In the genomic region with DNA sequence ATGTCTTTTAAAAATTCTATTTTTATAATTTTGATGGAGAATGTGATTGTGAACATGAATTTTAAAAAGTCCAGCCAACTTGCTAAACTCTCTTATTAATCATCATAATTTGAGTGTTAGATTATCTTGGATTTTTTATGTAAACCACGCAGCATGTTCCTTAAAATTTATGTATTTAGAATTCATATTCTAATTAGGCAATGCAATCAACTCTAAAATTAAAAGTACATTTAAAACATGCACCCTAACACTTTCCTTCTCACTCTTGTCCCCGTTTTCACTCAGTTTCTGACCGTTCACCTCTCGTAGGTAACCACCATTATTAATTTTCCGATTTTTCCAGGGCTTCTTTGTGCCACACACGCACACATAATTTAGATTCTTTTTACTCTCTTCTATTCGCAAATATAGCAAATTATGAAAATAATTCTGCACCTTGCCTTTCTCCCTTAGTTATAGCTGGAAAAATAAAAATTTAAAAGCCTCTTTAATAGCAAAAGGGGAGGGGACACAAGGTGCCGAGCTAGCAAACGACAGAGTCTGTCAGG, we compare ENCODE assay signal across 8 cellular contexts. TPM values are rescaled to one million over a fixed set of nuclear protein-coding genes. Genes with fewer than 3 reads are reported as not detected.
DNase-seq lines count a peak whose midpoint lies in the region; ATAC-seq and TF ChIP-seq lines count a peak whose summit lies in the region.

No MANE protein-coding gene starts in this region.

- no peaks in the 10 kb centered on the region for H3K9me3 ChIP-seq in SK-N-SH
- H3K9me3 ChIP-seq in left ventricle myocardium inferior (replicated peaks), result no peaks in the 10 kb centered on the region

- TF ChIP-seq RAD21 in SK-N-SH (IDR thresholded peaks at IDR 0.05; ENCODE audit: low read length), result no peak

- H3K36me3 Mint-ChIP-seq in T-helper 1 cell treated with Interleukin-12 subunit alpha and Interleukin-12 subunit beta and Interleukin-4 antibody, amounts not matched to agents 30 μg/mL and 1 μg/mL, for 36 hours (ENCODE audit: low read depth), result peaks cover 10% of the 10 kb centered on the region
- peaks cover 18% of the 10 kb centered on the region for H3K36me3 Mint-ChIP-seq in stimulated activated memory B cell treated with anti-CD40 and anti-IgM and Interleukin-4, amounts not matched to agents 10 μg/mL and 1 μg/mL and 100 μg/mL, for 72 hours

- CTCF ChIA-PET in SK-N-SH (lab: Yijun Ruan, JAX), result interaction anchor here (0.7 to 1.5 kb wide), 2 partner anchors 12 to 193 kb away, joined by 3 to 4 read pairs; no protein-coding TSS in a partner anchor

- H3K27me3 Mint-ChIP-seq in T-helper 1 cell treated with Interleukin-12 subunit alpha and Interleukin-12 subunit beta and Interleukin-4 antibody, amounts not matched to agents 30 μg/mL and 1 μg/mL, for 36 hours (ENCODE audit: low read depth), result peaks cover 32% of the 10 kb centered on the region
- peaks cover 10% of the 10 kb centered on the region for H3K27me3 Mint-ChIP-seq in stimulated activated memory B cell treated with anti-CD40 and anti-IgM and Interleukin-4, amounts not matched to agents 10 μg/mL and 1 μg/mL and 100 μg/mL, for 72 hours

- DNase-seq in T-helper 1 cell (no peak), SK-N-SH (no peak), left ventricle myocardium inferior (no peak), amygdala (lab: John Stamatoyannopoulos, UW) (no peak), GM10266 (ENCODE audit: extremely low spot score) (no peak), NCI-H2196 (lab: John Stamatoyannopoulos, UW; ENCODE audit: unreplicated experiment) (no peak)

- H3K4me3 ChIP-seq in SK-N-SH (ENCODE audit: low read depth in 2 of 2, low read length in 1 of 2), result peak overlapping the region; percentile 89 to 92
- H3K4me3 ChIP-seq in left ventricle myocardium inferior, result peak overlapping the region; percentile 82

- no peaks in the 10 kb centered on the region for H3K9me2 ChIP-seq in SK-N-SH

- H3K4me2 ChIP-seq in SK-N-SH, result peak overlapping the region; percentile 76

- H3K27ac Mint-ChIP-seq in T-helper 1 cell treated with Interleukin-12 subunit alpha and Interleukin-12 subunit beta and Interleukin-4 antibody, amounts not matched to agents 30 μg/mL and 1 μg/mL, for 36 hours, result peak overlapping the region; percentile 92
- H3K27ac Mint-ChIP-seq in stimulated activated memory B cell treated with anti-CD40 and anti-IgM and Interleukin-4, amounts not matched to agents 10 μg/mL and 1 μg/mL and 100 μg/mL, for 72 hours, result peak overlapping the region; percentile 98

- POLR2A ChIA-PET in SK-N-SH (lab: Yijun Ruan, JAX), result interaction anchor here (0.9 to 1.4 kb wide), 5 partner anchors 9 to 208 kb away, joined by 3 to 10 read pairs (median 5); partner anchors contain the start of genes PGBD1, ZKSCAN8 and ZSCAN26

- H3K9me3 Mint-ChIP-seq in T-helper 1 cell treated with Interleukin-12 subunit alpha and Interleukin-12 subunit beta and Interleukin-4 antibody, amounts not matched to agents 30 μg/mL and 1 μg/mL, for 36 hours, result no peaks in the 10 kb centered on the region
- peaks cover 2% of the 10 kb centered on the region for H3K9me3 Mint-ChIP-seq in stimulated activated memory B cell treated with anti-CD40 and anti-IgM and Interleukin-4, amounts not matched to agents 10 μg/mL and 1 μg/mL and 100 μg/mL, for 72 hours

- peaks cover 4% of the 10 kb centered on the region for H3F3A ChIP-seq in SK-N-SH (replicated peaks; ENCODE audit: insufficient read depth)

- peak overlapping the region; percentile 96 for H3K4me3 Mint-ChIP-seq in T-helper 1 cell treated with Interleukin-12 subunit alpha and Interleukin-12 subunit beta and Interleukin-4 antibody, amounts not matched to agents 30 μg/mL and 1 μg/mL, for 36 hours
- peak overlapping the region; percentile 99 for H3K4me3 Mint-ChIP-seq in stimulated activated memory B cell treated with anti-CD40 and anti-IgM and Interleukin-4, amounts not matched to agents 10 μg/mL and 1 μg/mL and 100 μg/mL, for 72 hours

- no peak for ATAC-seq in stimulated activated memory B cell treated with anti-CD40 and anti-IgM and Interleukin-4, amounts not matched to agents 10 μg/mL and 1 μg/mL and 100 μg/mL, for 72 hours

- H3K4me1 ChIP-seq in SK-N-SH (ENCODE audit: control insufficient read depth in 1 of 2, insufficient read depth in 2 of 2, low read depth in 1 of 2, low read length in 1 of 2), result peaks cover 0 to 6% of the 10 kb centered on the region in 2 experiments; a peak in 3 of 4 replicates
- H3K4me1 ChIP-seq in left ventricle myocardium inferior, result peaks cover 38% of the 10 kb centered on the region

- peak overlapping the region; percentile 98 for H2AFZ ChIP-seq in SK-N-SH (ENCODE audit: low read depth)

- H3K4me1 Mint-ChIP-seq in T-helper 1 cell treated with Interleukin-12 subunit alpha and Interleukin-12 subunit beta and Interleukin-4 antibody, amounts not matched to agents 30 μg/mL and 1 μg/mL, for 36 hours (ENCODE audit: low read depth), result peaks cover 26% of the 10 kb centered on the region
- peaks cover 33% of the 10 kb centered on the region for H3K4me1 Mint-ChIP-seq in stimulated activated memory B cell treated with anti-CD40 and anti-IgM and Interleukin-4, amounts not matched to agents 10 μg/mL and 1 μg/mL and 100 μg/mL, for 72 hours

- TF ChIP-seq EP300 in SK-N-SH (IDR thresholded peaks at IDR 0.05; ENCODE audit: borderline replicate concordance in 1 of 2, low read depth in 1 of 2, low read length in 1 of 2), result no peak

- peak overlapping the region; percentile 73; the same call in 1 of the 2 replicates for H3K9ac ChIP-seq in SK-N-SH

- H3K27me3 ChIP-seq in SK-N-SH (ENCODE audit: insufficient read depth), result peaks cover 6% of the 10 kb centered on the region; the same call in 1 of the 2 replicates
- H3K27me3 ChIP-seq in left ventricle myocardium inferior (ENCODE audit: low read depth), result no peaks in the 10 kb centered on the region

- no peak for TF ChIP-seq CTCF in SK-N-SH (IDR thresholded peaks at IDR 0.05)
- no peak for TF ChIP-seq CTCF in left ventricle myocardium inferior (IDR thresholded peaks at IDR 0.05; ENCODE audit: borderline replicate concordance)
- no peak for TF ChIP-seq CTCF in GM10266 (IDR thresholded peaks at IDR 0.05; ENCODE audit: control insufficient read depth, insufficient read depth, low read depth, missing control alignments)

- intact Hi-C loops in left ventricle myocardium inferior (cut with micrococcal nuclease), result no loop called here

- under 1% methylated on average over 9 of the region's 9 CpGs for WGBS in SK-N-SH (ENCODE audit: low lambda C conversion rate)

- H4K20me1 ChIP-seq in SK-N-SH (ENCODE audit: insufficient read depth), result no peaks in the 10 kb centered on the region

- H3K36me3 ChIP-seq in SK-N-SH (replicated peaks in 1 of 2; ENCODE audit: control insufficient read depth in 1 of 2, insufficient read depth in 2 of 2, low read length in 1 of 2) (no peaks in the 10 kb centered on the region), left ventricle myocardium inferior (no peaks in the 10 kb centered on the region)

- peaks cover 40% of the 10 kb centered on the region for H3K79me2 ChIP-seq in SK-N-SH (ENCODE audit: insufficient read depth)

- H3K27ac ChIP-seq in SK-N-SH (ENCODE audit: low read depth in 2 of 2, low read length in 1 of 2) (peak overlapping the region; percentile 49 to 83; a peak in 3 of 4 replicates), left ventricle myocardium inferior (replicated peaks) (peak overlapping the region; percentile 82)

TF ChIP-seq in SK-N-SH, 30 proteins besides CTCF, POLR2A, EP300 and RAD21:
- no peak; the same call in 1 of the 2 replicates for TF ChIP-seq RFX5 (IDR thresholded peaks at IDR 0.05; ENCODE audit: low read length)
- TF ChIP-seq MEF2A (IDR thresholded peaks at IDR 0.05; ENCODE audit: borderline replicate concordance, low read depth), result no peak
- TF ChIP-seq YY1 (IDR thresholded peaks at IDR 0.05; ENCODE audit: low read depth), result 0 out of 2 replicates have a peak, but pooled peaks have one; percentile 48
- TF ChIP-seq FOXJ3 (CRISPR knock-in tag; IDR thresholded peaks at IDR 0.05), result no peak
- 0 out of 2 replicates have a peak, but pooled peaks have one; percentile 50 for TF ChIP-seq MXI1 (IDR thresholded peaks at IDR 0.05; ENCODE audit: low read depth, low read length)
- TF ChIP-seq NFIC (IDR thresholded peaks at IDR 0.05; ENCODE audit: borderline replicate concordance), result no peak

RNA-seq across cellular contexts. Expression of gene ZKSCAN3, which starts 0.3 kb away (rescaled TPM):
- 2.6 and 3.0 TPM in 2 replicates for polyA plus RNA-seq in SK-N-SH (2012; rRNA removed)
- 2.6 and 2.7 TPM in 2 replicates for polyA plus RNA-seq in SK-N-SH (2012; cell fraction: cytosol; rRNA removed)
- 3.5 and 4.6 TPM in 2 replicates for polyA plus RNA-seq in SK-N-SH (2012; cell fraction: nucleus; rRNA removed)
- 4.1 TPM for total RNA-seq in left ventricle myocardium inferior

RNA-seq across cellular contexts. Expression of gene ZSCAN31, which starts 13.5 kb away (rescaled TPM):
- 1.9 and 2.1 TPM in 2 replicates for polyA plus RNA-seq in SK-N-SH (2012; rRNA removed)
- 2.0 and 2.3 TPM in 2 replicates for polyA plus RNA-seq in SK-N-SH (2012; cell fraction: cytosol; rRNA removed)
- polyA plus RNA-seq in SK-N-SH (2012; cell fraction: nucleus; rRNA removed), result 2.1 and 3.1 TPM in 2 replicates
- 8.0 TPM for total RNA-seq in left ventricle myocardium inferior

RNA-seq across cellular contexts. Expression of gene ZSCAN12, which starts 50.1 kb away (rescaled TPM):
- 1.6 and 2.5 TPM in 2 replicates for polyA plus RNA-seq in SK-N-SH (2012; rRNA removed)
- polyA plus RNA-seq in SK-N-SH (2012; cell fraction: cytosol; rRNA removed), result 2.2 and 2.4 TPM in 2 replicates
- 2.0 and 3.0 TPM in 2 replicates for polyA plus RNA-seq in SK-N-SH (2012; cell fraction: nucleus; rRNA removed)
- 1.8 TPM for total RNA-seq in left ventricle myocardium inferior
